ENCODE assay signal across 9 cellular contexts in genomic region chr1:223556414-223557124, GRCh38.
DNase-seq lines count a peak whose midpoint lies in the region; ATAC-seq and TF ChIP-seq lines count a peak whose summit lies in the region.
"Had no signal": no experiment of that assay in that cellular context is flagged by ENCODE, and none has a peak within 500 bp of the region (broad histone marks: within the 10 kb centered on the region; RNA-seq: fewer than 3 reads in every experiment).

No MANE protein-coding gene starts in this region.

- no peaks in the 10 kb centered on the region; the same call in 1 of the 2 replicates for H3K9me3 ChIP-seq in HAP-1
- no peaks in the 10 kb centered on the region for H3K9me3 ChIP-seq in Karpas-422 (ENCODE audit: low read length)
- no peaks in the 10 kb centered on the region for H3K9me3 ChIP-seq in transverse colon

- H3K4me1 ChIP-seq in HAP-1 (no peaks in the 10 kb centered on the region), Karpas-422 (ENCODE audit: low read length) (no peaks in the 10 kb centered on the region; the same call in 1 of the 2 replicates), transverse colon (no peaks in the 10 kb centered on the region)

- peak; percentile 63 for DNase-seq in ACHN
- peak; percentile 38 for DNase-seq in GM12864 (ENCODE audit: low read depth)
- DNase-seq in HAP-1 (ENCODE audit: low spot score in 2 of 2), result peak; percentile 25 to 81
- peak; percentile 82 for DNase-seq in Karpas-422
- peak; percentile 86 for DNase-seq in WTC11 (ENCODE audit: low spot score)
- peak; percentile 7 for DNase-seq in iris pigment epithelial cell (ENCODE audit: low read depth)
- peak; percentile 71 for DNase-seq in transverse colon
- DNase-seq: naive B cell had no signal

- peak; percentile 86 for TF ChIP-seq CTCF in GM12864 (IDR thresholded peaks at IDR 0.05; ENCODE audit: low read depth, low read length, missing control alignments)
- TF ChIP-seq CTCF in WTC11 (IDR thresholded peaks at IDR 0.05), result peak; percentile 77
- peak; percentile 46 to 84 (median 67) for TF ChIP-seq CTCF in transverse colon (IDR thresholded peaks at IDR 0.05)

- no peaks in the 10 kb centered on the region for H3K36me3 ChIP-seq in HAP-1 (replicated peaks)
- H3K36me3 ChIP-seq in Karpas-422 (ENCODE audit: insufficient read depth, low read length), result no peaks in the 10 kb centered on the region
- no peaks in the 10 kb centered on the region for H3K36me3 ChIP-seq in transverse colon

- no peak for TF ChIP-seq EP300 in transverse colon (IDR thresholded peaks at IDR 0.05; ENCODE audit: low read depth)

- intact Hi-C loops in transverse colon (cut with DNase I; ENCODE audit: low total_unique reads), result no loop called here

- in situ Hi-C loops in ACHN (cut with HindIII; ENCODE audit: low pct_ligation_motif_present, low pct_unique_long_range_greater_than_20kb, low sequenced_read_pairs) (no loop called here), HAP-1 (cut with MboI; ENCODE audit: low sequenced_read_pairs) (no loop called here), transverse colon (cut with MboI; ENCODE audit: low pct_ligation_motif_present in 1 of 4, low pct_unique_long_range_greater_than_20kb in 1 of 4, low sequenced_read_pairs in 3 of 4) (no loop called here)

- H3K27ac ChIP-seq in Karpas-422 (ENCODE audit: low read length) (no peak overlapping the region), transverse colon (no peak overlapping the region)

- H3K4me1 Mint-ChIP-seq in WTC11, result no peaks in the 10 kb centered on the region
- H3K4me1 Mint-ChIP-seq: naive B cell had no signal

- H3K27ac Mint-ChIP-seq in WTC11, result no peak overlapping the region

- ATAC-seq in WTC11 (peak; percentile 95), GM18858 (IDR thresholded peaks at IDR 0.05; ENCODE audit: unreplicated experiment) (no peak)

- no peaks in the 10 kb centered on the region for H3K36me3 Mint-ChIP-seq in WTC11
- H3K36me3 Mint-ChIP-seq: naive B cell had no signal

- POLR2A ChIA-PET in WTC11 (lab: Charles Lee), result interaction anchor here (1.0 kb wide), 1 partner anchor 54 kb away, joined by 3 read pairs; no protein-coding TSS in a partner anchor

- H4K20me1 ChIP-seq in Karpas-422 (ENCODE audit: insufficient read depth, low read depth, low read length), result peaks cover 4% of the 10 kb centered on the region; the same call in 1 of the 2 replicates

- no peak overlapping the region for H3K9ac ChIP-seq in Karpas-422 (ENCODE audit: low read length)

- no peak for TF ChIP-seq POLR2A in transverse colon (IDR thresholded peaks at IDR 0.05)

- no peaks in the 10 kb centered on the region for H3K27me3 Mint-ChIP-seq in WTC11 (ENCODE audit: low read depth)
- H3K27me3 Mint-ChIP-seq: naive B cell had no signal

- no peaks in the 10 kb centered on the region for H3K27me3 ChIP-seq in HAP-1 (ENCODE audit: low read depth)
- H3K27me3 ChIP-seq in Karpas-422 (ENCODE audit: low read length), result no peaks in the 10 kb centered on the region; the same call in 1 of the 2 replicates
- no peaks in the 10 kb centered on the region for H3K27me3 ChIP-seq in transverse colon

- CTCF ChIA-PET in WTC11 (lab: Charles Lee), result interaction anchor here (0.5 to 2.8 kb wide), 83 partner anchors 8 to 1339 kb away, joined by 3 to 75 read pairs (median 4); partner anchors contain the start of genes SUSD4 and TLR5

- H3K4me3 ChIP-seq in GM12864 (ENCODE audit: low read depth, low read length) (no peak overlapping the region), HAP-1 (no peak overlapping the region), Karpas-422 (ENCODE audit: low read length) (no peak overlapping the region), transverse colon (no peak overlapping the region)

- H3K4me3 Mint-ChIP-seq in WTC11, result no peak overlapping the region
- H3K4me3 Mint-ChIP-seq: naive B cell had no signal

- 38 to 43% methylated on average over 1 to 8 of the region's 8 CpGs for WGBS in transverse colon (ENCODE audit: low coverage in 1 of 2), 2 donors

- H3K9me3 Mint-ChIP-seq in WTC11, result no peaks in the 10 kb centered on the region
- H3K9me3 Mint-ChIP-seq: naive B cell had no signal

- no peaks in the 10 kb centered on the region for H3K79me2 ChIP-seq in Karpas-422 (ENCODE audit: low read length)

- H3K4me2 ChIP-seq in Karpas-422 (ENCODE audit: low read depth, low read length, poor library complexity, severe bottlenecking), result no peak overlapping the region

- no peak overlapping the region for H2AFZ ChIP-seq in Karpas-422 (ENCODE audit: low read length)

- H3K9me2 ChIP-seq in Karpas-422 (replicated peaks; ENCODE audit: insufficient read depth, low read length), result no peaks in the 10 kb centered on the region

TF ChIP-seq in WTC11, 78 proteins besides CTCF, POLR2A, EP300 and RAD21:
- TF ChIP-seq, protein P1, sequence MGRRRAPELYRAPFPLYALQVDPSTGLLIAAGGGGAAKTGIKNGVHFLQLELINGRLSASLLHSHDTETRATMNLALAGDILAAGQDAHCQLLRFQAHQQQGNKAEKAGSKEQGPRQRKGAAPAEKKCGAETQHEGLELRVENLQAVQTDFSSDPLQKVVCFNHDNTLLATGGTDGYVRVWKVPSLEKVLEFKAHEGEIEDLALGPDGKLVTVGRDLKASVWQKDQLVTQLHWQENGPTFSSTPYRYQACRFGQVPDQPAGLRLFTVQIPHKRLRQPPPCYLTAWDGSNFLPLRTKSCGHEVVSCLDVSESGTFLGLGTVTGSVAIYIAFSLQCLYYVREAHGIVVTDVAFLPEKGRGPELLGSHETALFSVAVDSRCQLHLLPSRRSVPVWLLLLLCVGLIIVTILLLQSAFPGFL (CRISPR knock-in tag; IDR thresholded peaks at IDR 0.05; ENCODE audit: borderline replicate concordance), result no peak
- TF ChIP-seq USF1 (CRISPR knock-in tag; IDR thresholded peaks at IDR 0.05) (no peak), TEAD1 (CRISPR knock-in tag; IDR thresholded peaks at IDR 0.05) (no peak), ATF6 (CRISPR knock-in tag; IDR thresholded peaks at IDR 0.05) (no peak), MXD4 (CRISPR knock-in tag; IDR thresholded peaks at IDR 0.05; ENCODE audit: borderline replicate concordance) (no peak)
- TF ChIP-seq, protein P2, sequence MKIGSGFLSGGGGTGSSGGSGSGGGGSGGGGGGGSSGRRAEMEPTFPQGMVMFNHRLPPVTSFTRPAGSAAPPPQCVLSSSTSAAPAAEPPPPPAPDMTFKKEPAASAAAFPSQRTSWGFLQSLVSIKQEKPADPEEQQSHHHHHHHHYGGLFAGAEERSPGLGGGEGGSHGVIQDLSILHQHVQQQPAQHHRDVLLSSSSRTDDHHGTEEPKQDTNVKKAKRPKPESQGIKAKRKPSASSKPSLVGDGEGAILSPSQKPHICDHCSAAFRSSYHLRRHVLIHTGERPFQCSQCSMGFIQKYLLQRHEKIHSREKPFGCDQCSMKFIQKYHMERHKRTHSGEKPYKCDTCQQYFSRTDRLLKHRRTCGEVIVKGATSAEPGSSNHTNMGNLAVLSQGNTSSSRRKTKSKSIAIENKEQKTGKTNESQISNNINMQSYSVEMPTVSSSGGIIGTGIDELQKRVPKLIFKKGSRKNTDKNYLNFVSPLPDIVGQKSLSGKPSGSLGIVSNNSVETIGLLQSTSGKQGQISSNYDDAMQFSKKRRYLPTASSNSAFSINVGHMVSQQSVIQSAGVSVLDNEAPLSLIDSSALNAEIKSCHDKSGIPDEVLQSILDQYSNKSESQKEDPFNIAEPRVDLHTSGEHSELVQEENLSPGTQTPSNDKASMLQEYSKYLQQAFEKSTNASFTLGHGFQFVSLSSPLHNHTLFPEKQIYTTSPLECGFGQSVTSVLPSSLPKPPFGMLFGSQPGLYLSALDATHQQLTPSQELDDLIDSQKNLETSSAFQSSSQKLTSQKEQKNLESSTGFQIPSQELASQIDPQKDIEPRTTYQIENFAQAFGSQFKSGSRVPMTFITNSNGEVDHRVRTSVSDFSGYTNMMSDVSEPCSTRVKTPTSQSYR (CRISPR knock-in tag; IDR thresholded peaks at IDR 0.05), result no peak
TF ChIP-seq in WTC11: peak in this region for 0.

Comparison
In these comparisons a context has a peak if more than half of its experiments do, and no peak if none do; other contexts are left out.
1. DNase-seq: peak in every context shown above with its lines; median percentile 86 in WTC11; 82 in Karpas-422; 71 in transverse colon; 63 in ACHN; 53 in HAP-1; 38 in GM12864; 7 in iris pigment epithelial cell.